In the genomic region with DNA sequence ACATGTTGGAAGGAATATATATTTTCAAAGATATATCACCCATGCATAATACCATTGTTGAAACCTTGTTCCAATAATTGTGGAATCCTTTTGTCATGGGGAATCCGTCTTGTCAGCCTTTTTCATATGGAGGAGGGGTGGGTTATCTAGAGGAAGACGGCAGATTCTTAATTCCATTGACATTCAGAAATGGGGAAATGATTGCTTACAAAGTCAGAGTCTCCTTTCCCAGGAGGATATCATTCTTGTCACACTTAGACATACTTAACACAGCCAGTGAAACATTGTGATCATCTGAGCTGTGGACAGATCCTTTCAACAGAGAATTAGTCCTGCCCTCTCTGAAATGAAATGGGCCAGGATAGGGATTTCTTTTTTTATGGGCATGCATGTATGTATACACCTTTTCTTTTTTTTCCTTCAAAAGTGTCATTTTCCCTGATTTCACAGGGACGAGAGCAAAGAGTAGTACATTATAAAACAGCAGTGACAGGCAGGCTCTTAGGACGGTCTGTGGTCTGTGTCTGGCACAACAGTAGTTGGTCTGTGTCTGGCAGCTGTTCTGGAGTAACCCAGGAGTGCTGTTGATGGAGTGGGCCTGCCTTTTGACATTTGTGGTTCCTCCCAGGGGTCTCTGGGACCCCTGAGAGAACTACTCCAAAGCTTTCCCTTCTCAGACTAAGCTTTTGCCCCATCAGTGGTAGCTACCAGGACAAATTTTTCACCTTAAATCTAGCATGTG, we compare ENCODE assay signal across 13 cellular contexts. TPM values are rescaled to one million over a fixed set of nuclear protein-coding genes. Genes with fewer than 3 reads are reported as not detected.
A peak's percentile ranks its signal among the peaks of the same experiment; 100 is the strongest.
DNase-seq lines count a peak whose midpoint lies in the region; ATAC-seq and TF ChIP-seq lines count a peak whose summit lies in the region.
"Had no signal": no experiment of that assay in that cellular context is flagged by ENCODE, and none has a peak within 500 bp of the region (broad histone marks: within the 10 kb centered on the region; RNA-seq: fewer than 3 reads in every experiment).

No MANE protein-coding gene starts in this region.

- no peak overlapping the region for H3K27ac ChIP-seq in heart left ventricle
- no peak overlapping the region for H3K27ac ChIP-seq in right atrium auricular region
- H3K27ac ChIP-seq in brain microvascular endothelial cell, result no peak overlapping the region
- H3K27ac ChIP-seq in right cardiac atrium (ENCODE audit: low read length), result no peak overlapping the region
- H3K27ac ChIP-seq in GM23248, result no peak overlapping the region
- no peak overlapping the region for H3K27ac ChIP-seq in spleen

- H3K27me3 ChIP-seq in heart left ventricle, result no peaks in the 10 kb centered on the region
- no peaks in the 10 kb centered on the region for H3K27me3 ChIP-seq in right atrium auricular region
- no peaks in the 10 kb centered on the region for H3K27me3 ChIP-seq in brain microvascular endothelial cell (replicated peaks)
- no peaks in the 10 kb centered on the region for H3K27me3 ChIP-seq in right cardiac atrium (ENCODE audit: control insufficient read depth, insufficient read depth)
- no peaks in the 10 kb centered on the region for H3K27me3 ChIP-seq in GM23248 (replicated peaks; ENCODE audit: insufficient read depth)
- no peaks in the 10 kb centered on the region for H3K27me3 ChIP-seq in spleen (replicated peaks in 1 of 7)

- H3K9ac ChIP-seq in GM23248, result no peak overlapping the region

- H3K9me3 ChIP-seq in heart left ventricle (no peaks in the 10 kb centered on the region), right atrium auricular region (no peaks in the 10 kb centered on the region), right cardiac atrium (ENCODE audit: control insufficient read depth, low read length) (no peaks in the 10 kb centered on the region), GM23248 (ENCODE audit: low read depth) (no peaks in the 10 kb centered on the region), spleen (no peaks in the 10 kb centered on the region)

- no peaks in the 10 kb centered on the region for H4K20me1 ChIP-seq in GM23248 (ENCODE audit: insufficient read depth)

- no peak for DNase-seq in heart left ventricle
- DNase-seq in right atrium auricular region (ENCODE audit: low spot score), result no peak
- peak; percentile 1 for DNase-seq in brain microvascular endothelial cell
- DNase-seq in right cardiac atrium, result no peak
- DNase-seq in retina, result peak; percentile 39
- DNase-seq in GM23248, result no peak
- no peak for DNase-seq in cerebellar nuclear complex (lab: John Stamatoyannopoulos, UW)
- no peak for DNase-seq in spleen
- DNase-seq: C1 segment of cervical spinal cord; Calu3; CD4-positive, alpha-beta T cell; DMS 273 treated with DMSO at 0.1 percent for 48 hours; H7 had no signal

- TF ChIP-seq CTCF in heart left ventricle (IDR thresholded peaks at IDR 0.05) (no peak), right atrium auricular region (IDR thresholded peaks at IDR 0.05) (no peak), brain microvascular endothelial cell (IDR thresholded peaks at IDR 0.05; ENCODE audit: low read depth, low read length, missing control alignments) (no peak), spleen (IDR thresholded peaks at IDR 0.05 in 8 of 11, conservative IDR thresholded peaks at IDR 0.05 in 3 of 11) (no peak)

- 51 to 61% (median 59%) methylated on average over 4 of the region's 4 CpGs for WGBS in heart left ventricle, 4 donors
- WGBS in right cardiac atrium, result 62% methylated on average over 4 of the region's 4 CpGs
- WGBS in GM23248 (ENCODE audit: low coverage in 1 of 2, low lambda C conversion rate in 2 of 2, missing lambda C conversion rate in 2 of 2), 2 experiments, result 89 to 90% methylated on average over 4 of the region's 4 CpGs
- WGBS in spleen, 5 donors, result 89 to 96% (median 91%) methylated on average over 4 of the region's 4 CpGs

- no peak overlapping the region for H2AFZ ChIP-seq in GM23248

- no peaks in the 10 kb centered on the region for H3F3A ChIP-seq in GM23248 (ENCODE audit: insufficient read depth)

- intact Hi-C loops in heart left ventricle (cut with DNase I) (loop anchor here in 6 of 10 donors (5.0 to 10.0 kb wide), 2 partner anchors 375 to 377 kb away; no protein-coding TSS in a partner anchor), right cardiac atrium (cut with DNase I) (loop anchor here in 1 of 4 donors (10.0 kb wide), 1 partner anchor 375 kb away; no protein-coding TSS in a partner anchor), spleen (cut with DNase I; ENCODE audit: low total_unique reads) (loop anchor here (10.0 kb wide), 2 partner anchors 105 to 375 kb away; no protein-coding TSS in a partner anchor)

- H3K4me2 ChIP-seq in GM23248 (ENCODE audit: unreplicated experiment), result no peak overlapping the region

- H3K36me3 ChIP-seq in heart left ventricle (peaks cover 0 to 100% (median 97%) of the 10 kb centered on the region in 9 donors), right atrium auricular region (peaks cover 77% of the 10 kb centered on the region), brain microvascular endothelial cell (replicated peaks) (peaks cover 54% of the 10 kb centered on the region), GM23248 (ENCODE audit: low read depth) (peaks cover 37% of the 10 kb centered on the region), spleen (peaks cover 0 to 100% (median 80%) of the 10 kb centered on the region in 6 donors)

- H3K4me1 ChIP-seq in heart left ventricle (peaks cover 0 to 8% (median 0%) of the 10 kb centered on the region in 12 donors), right atrium auricular region (peaks cover 0 to 9% of the 10 kb centered on the region in 2 donors), right cardiac atrium (ENCODE audit: control insufficient read depth, insufficient read depth, low read length) (no peaks in the 10 kb centered on the region), GM23248 (ENCODE audit: insufficient read depth) (no peaks in the 10 kb centered on the region), spleen (peaks cover 0 to 7% (median 0%) of the 10 kb centered on the region in 6 donors)

- ATAC-seq in heart left ventricle (peak in 3 of 4 donors; percentile 57 to 69 (median 58)), right cardiac atrium (peak; percentile 63 to 67)

- TF ChIP-seq POLR2A in heart left ventricle (IDR thresholded peaks at IDR 0.05) (no peak), spleen (IDR thresholded peaks at IDR 0.05) (no peak)

- H3K4me3 ChIP-seq in heart left ventricle (no peak overlapping the region), right atrium auricular region (no peak overlapping the region), brain microvascular endothelial cell (ENCODE audit: low read depth, low read length) (no peak overlapping the region), right cardiac atrium (ENCODE audit: low read length) (no peak overlapping the region), GM23248 (no peak overlapping the region), spleen (no peak overlapping the region)

- in situ Hi-C loops in brain microvascular endothelial cell (cut with HindIII; ENCODE audit: low pct_ligation_motif_present, low sequenced_read_pairs) (loop anchor here (25.0 kb wide), 1 partner anchor 357 kb away; a partner anchor contains a TSS), GM23248 (cut with MboI) (no loop called here)

- H3K79me2 ChIP-seq in GM23248 (ENCODE audit: insufficient read depth), result peaks cover 7% of the 10 kb centered on the region

- no peaks in the 10 kb centered on the region for H3K9me2 ChIP-seq in GM23248 (ENCODE audit: insufficient read depth)

RNA-seq across cellular contexts. Expression of a gene that starts 50.1 kb away (rescaled TPM):
- 100 to 1,000 TPM in 4 of 9 donors, 10 to 100 TPM in 5; 74.3 to 301 (median 95.8) TPM for total RNA-seq in heart left ventricle
- 10 to 100 TPM; 32.1 to 84.8 TPM for polyA plus RNA-seq in heart left ventricle
- 10 to 100 TPM; 48.1 to 65.2 TPM for total RNA-seq in right atrium auricular region
- total RNA-seq in right cardiac atrium, result 10 to 100 TPM; 45.9 to 56.4 (median 55.2) TPM
- 25.8 TPM for polyA plus RNA-seq in right cardiac atrium
- total RNA-seq in GM23248 (2014; rRNA removed; shearing (Covaris generic)), result 16.4 and 18.7 TPM in 2 replicates
- 5.6 and 6.8 TPM in 2 replicates for polyA plus RNA-seq in GM23248 (2016; fragmentation: Nextera tagmentation; extraction: Ambion mirVana)
- 100 to 1,000 TPM in 1 of 7 donors, 10 to 100 TPM in 6; 70.3 to 108 (median 93.7) TPM for total RNA-seq in spleen
- 10 to 100 TPM; 10.1 to 15.3 (median 10.5) TPM for polyA plus RNA-seq in spleen

Comparison
In these comparisons a context has a peak if more than half of its experiments do, and no peak if none do; other contexts are left out.
1. DNase-seq: peak in brain microvascular endothelial cell (single experiment) and retina (single experiment); none in heart left ventricle (0 of 5), right atrium auricular region (single experiment), right cardiac atrium (0 of 3), GM23248 (single experiment), cerebellar nuclear complex (0 of 2) and spleen (single experiment).